9 cellular contexts compared by ENCODE assay signal in genomic region chr10:133388973-133389818, GRCh38. TPM values are rescaled to one million over a fixed set of nuclear protein-coding genes. Genes with fewer than 3 reads are reported as not detected.
DNase-seq lines count a peak whose midpoint lies in the region; ATAC-seq and TF ChIP-seq lines count a peak whose summit lies in the region.
"Had no signal": no experiment of that assay in that cellular context is flagged by ENCODE, and none has a peak within 500 bp of the region (broad histone marks: within the 10 kb centered on the region; RNA-seq: fewer than 3 reads in every experiment).

No MANE protein-coding gene starts in this region.

- peak overlapping the region; percentile 82 to 91 for H3K27ac Mint-ChIP-seq in activated naive CD4-positive, alpha-beta T cell treated with anti-CD3 and anti-CD28 coated beads, Interleukin-2, amount 50 U/mL, for 72 hours
- H3K27ac Mint-ChIP-seq in stimulated activated memory B cell treated with anti-CD40 and anti-IgM and Interleukin-4, amounts not matched to agents 10 μg/mL and 1 μg/mL and 100 μg/mL, for 72 hours: peak overlapping the region; percentile 88

- peaks cover 63% of the 10 kb centered on the region for H3K4me1 Mint-ChIP-seq in stimulated activated memory B cell treated with anti-CD40 and anti-IgM and Interleukin-4, amounts not matched to agents 10 μg/mL and 1 μg/mL and 100 μg/mL, for 72 hours

- no peak overlapping the region for H3K4me3 ChIP-seq in H7 (ENCODE audit: insufficient read depth, low read depth, low read length)

- no peaks in the 10 kb centered on the region for H3K36me3 Mint-ChIP-seq in activated naive CD4-positive, alpha-beta T cell treated with anti-CD3 and anti-CD28 coated beads, Interleukin-2, amount 50 U/mL, for 72 hours
- peaks cover 12% of the 10 kb centered on the region for H3K36me3 Mint-ChIP-seq in stimulated activated memory B cell treated with anti-CD40 and anti-IgM and Interleukin-4, amounts not matched to agents 10 μg/mL and 1 μg/mL and 100 μg/mL, for 72 hours

- no peaks in the 10 kb centered on the region for H3K9me3 Mint-ChIP-seq in activated naive CD4-positive, alpha-beta T cell treated with anti-CD3 and anti-CD28 coated beads, Interleukin-2, amount 50 U/mL, for 72 hours
- no peaks in the 10 kb centered on the region for H3K9me3 Mint-ChIP-seq in stimulated activated memory B cell treated with anti-CD40 and anti-IgM and Interleukin-4, amounts not matched to agents 10 μg/mL and 1 μg/mL and 100 μg/mL, for 72 hours

- H3K27me3 ChIP-seq in H7 (ENCODE audit: control insufficient read depth, insufficient read depth, low read length): no peaks in the 10 kb centered on the region

- TF ChIP-seq POLR2A in GM18526 (IDR thresholded peaks at IDR 0.05; ENCODE audit: extremely low read depth, insufficient read length): peak; percentile 40

- H3K36me3 ChIP-seq in H7 (replicated peaks; ENCODE audit: control insufficient read depth, insufficient read depth, low read length): no peaks in the 10 kb centered on the region

- ATAC-seq in activated naive CD4-positive, alpha-beta T cell treated with anti-CD3 and anti-CD28 coated beads, Interleukin-2, amount 50 U/mL, for 72 hours: peak; percentile 29 to 49
- ATAC-seq in stimulated activated memory B cell treated with anti-CD40 and anti-IgM and Interleukin-4, amounts not matched to agents 10 μg/mL and 1 μg/mL and 100 μg/mL, for 72 hours: peak; percentile 93
- ATAC-seq: Panc1 had no signal

- H3K4me3 Mint-ChIP-seq in stimulated activated memory B cell treated with anti-CD40 and anti-IgM and Interleukin-4, amounts not matched to agents 10 μg/mL and 1 μg/mL and 100 μg/mL, for 72 hours: peak overlapping the region; percentile 88

- DNase-seq in H7 (peak; percentile 45), MV-4-11 (lab: John Stamatoyannopoulos, UW) (peak; percentile 88), NCI-H187 treated with DMSO at 0.1 percent for 48 hours (lab: John Stamatoyannopoulos, UW) (no peak), DMS153 (lab: John Stamatoyannopoulos, UW) (no peak), NCI-H446 (lab: John Stamatoyannopoulos, UW) (no peak)
- DNase-seq in activated naive CD4-positive, alpha-beta T cell treated with anti-CD3 and anti-CD28 coated beads, Interleukin-2, amount 50 U/mL, for 72 hours (ENCODE audit: low spot score in 2 of 2): no peak

- no peaks in the 10 kb centered on the region for H3K27me3 Mint-ChIP-seq in stimulated activated memory B cell treated with anti-CD40 and anti-IgM and Interleukin-4, amounts not matched to agents 10 μg/mL and 1 μg/mL and 100 μg/mL, for 72 hours

RNA-seq across cellular contexts. Expression of gene MTG1, which starts 4.8 kb away (rescaled TPM):
- total RNA-seq in H7 (2014; rRNA removed; shearing (Covaris generic)): 31.5 and 52.6 TPM in 2 replicates
- 10 to 100 TPM; 39.8 to 65.0 TPM for total RNA-seq in activated naive CD4-positive, alpha-beta T cell treated with anti-CD3 and anti-CD28 coated beads, Interleukin-2, amount 50 U/mL, for 72 hours

RNA-seq across cellular contexts. Expression of gene PAOX, which starts 10.1 kb away (rescaled TPM):
- 1.3 and 4.1 TPM in 2 replicates for total RNA-seq in H7 (2014; rRNA removed; shearing (Covaris generic))
- 1 to 10 TPM; 3.9 to 5.6 TPM for total RNA-seq in activated naive CD4-positive, alpha-beta T cell treated with anti-CD3 and anti-CD28 coated beads, Interleukin-2, amount 50 U/mL, for 72 hours

RNA-seq across cellular contexts. Expression of gene ECHS1, which starts 16.0 kb away (rescaled TPM):
- total RNA-seq in H7 (2014; rRNA removed; shearing (Covaris generic)): 88.2 and 108 TPM in 2 replicates
- total RNA-seq in activated naive CD4-positive, alpha-beta T cell treated with anti-CD3 and anti-CD28 coated beads, Interleukin-2, amount 50 U/mL, for 72 hours: 10 to 100 TPM; 58.5 to 86.0 TPM

RNA-seq across cellular contexts. Expression of gene FUOM, which starts 31.4 kb away (rescaled TPM):
- total RNA-seq in H7 (2014; rRNA removed; shearing (Covaris generic)): 27.2 and 50.5 TPM in 2 replicates
- 10 to 100 TPM; 24.1 to 24.2 TPM for total RNA-seq in activated naive CD4-positive, alpha-beta T cell treated with anti-CD3 and anti-CD28 coated beads, Interleukin-2, amount 50 U/mL, for 72 hours

RNA-seq across cellular contexts. Expression of gene SPRN, which starts 35.2 kb away (rescaled TPM):
- 0.18 TPM in 1 of 2 replicates, not detected in the other for total RNA-seq in H7 (2014; rRNA removed; shearing (Covaris generic))
- total RNA-seq in activated naive CD4-positive, alpha-beta T cell treated with anti-CD3 and anti-CD28 coated beads, Interleukin-2, amount 50 U/mL, for 72 hours: not detected

Comparison
In these comparisons a context has a peak if more than half of its experiments do, and no peak if none do; other contexts are left out.
1. DNase-seq: peak in H7 (single experiment) and MV-4-11 (single experiment); none in activated naive CD4-positive, alpha-beta T cell treated with anti-CD3 and anti-CD28 coated beads, Interleukin-2, amount 50 U/mL, for 72 hours (0 of 2), NCI-H187 treated with DMSO at 0.1 percent for 48 hours (single experiment), DMS153 (single experiment) and NCI-H446 (0 of 2).